Comparison of ENCODE assay signal across 8 cellular contexts in the genomic region with DNA sequence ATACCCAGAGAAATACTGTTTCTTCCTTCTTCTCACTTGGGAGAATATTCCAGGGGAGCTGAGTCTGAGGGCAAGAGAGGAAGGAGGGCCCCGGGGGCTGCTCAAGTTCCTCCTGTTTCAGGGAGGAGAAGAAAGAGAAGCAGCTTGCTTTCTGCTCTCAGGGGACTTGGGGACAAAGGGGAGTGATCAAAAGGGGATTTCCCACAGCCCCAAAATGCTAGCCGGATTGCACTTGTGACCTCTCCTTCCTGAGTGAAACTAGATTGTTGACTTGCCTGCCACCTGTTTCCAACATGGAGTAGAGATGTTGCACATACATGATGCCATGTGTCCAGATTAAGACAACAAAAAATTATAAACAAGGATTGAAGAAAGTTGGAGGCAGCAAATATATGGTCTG. TPM values are rescaled to one million over a fixed set of nuclear protein-coding genes. Genes with fewer than 3 reads are reported as not detected.
DNase-seq lines count a peak whose midpoint lies in the region; ATAC-seq and TF ChIP-seq lines count a peak whose summit lies in the region.

No MANE protein-coding gene starts in this region.

- peaks cover 43% of the 10 kb centered on the region for H3K4me1 Mint-ChIP-seq in activated naive CD4-positive, alpha-beta T cell treated with anti-CD3 and anti-CD28 coated beads for 36 hours (ENCODE audit: low read depth)
- H3K4me1 Mint-ChIP-seq in stimulated activated naive B cell treated with anti-CD40 and anti-IgM and Interleukin-4, amounts not matched to agents 10 μg/mL and 1 μg/mL and 100 μg/mL, for 72 hours, result peaks cover 69 to 74% of the 10 kb centered on the region in 2 donors

- no peak for TF ChIP-seq CTCF in GM13977 (IDR thresholded peaks at IDR 0.05; ENCODE audit: extremely low read depth, insufficient read depth, missing control alignments)
- TF ChIP-seq CTCF in RWPE1 (conservative IDR thresholded peaks at IDR 0.05; ENCODE audit: low read depth), result no peak

- peak; percentile 69 for DNase-seq in GM13977 (ENCODE audit: low spot score)
- DNase-seq in activated naive CD4-positive, alpha-beta T cell treated with anti-CD3 and anti-CD28 coated beads for 36 hours, result peak; percentile 77
- peak; percentile 86 for DNase-seq in stimulated activated naive B cell treated with anti-CD40 and anti-IgM and Interleukin-4, amounts not matched to agents 10 μg/mL and 1 μg/mL and 100 μg/mL, for 72 hours
- DNase-seq in NCI-H1930 (lab: John Stamatoyannopoulos, UW), result no peak
- no peak for DNase-seq in dedifferentiated amniotic fluid mesenchymal stem cell (ENCODE audit: extremely low spot score)
- DNase-seq in RWPE1 (ENCODE audit: low spot score), result no peak

- no peaks in the 10 kb centered on the region for H3K9me3 Mint-ChIP-seq in activated naive CD4-positive, alpha-beta T cell treated with anti-CD3 and anti-CD28 coated beads for 36 hours
- H3K9me3 Mint-ChIP-seq in stimulated activated naive B cell treated with anti-CD40 and anti-IgM and Interleukin-4, amounts not matched to agents 10 μg/mL and 1 μg/mL and 100 μg/mL, for 72 hours, result peaks cover 0 to 2% of the 10 kb centered on the region in 2 donors

- H3K27me3 Mint-ChIP-seq in activated naive CD4-positive, alpha-beta T cell treated with anti-CD3 and anti-CD28 coated beads for 36 hours (ENCODE audit: low read depth), result no peaks in the 10 kb centered on the region
- no peaks in the 10 kb centered on the region for H3K27me3 Mint-ChIP-seq in stimulated activated naive B cell treated with anti-CD40 and anti-IgM and Interleukin-4, amounts not matched to agents 10 μg/mL and 1 μg/mL and 100 μg/mL, for 72 hours

- H3K27ac Mint-ChIP-seq in activated naive CD4-positive, alpha-beta T cell treated with anti-CD3 and anti-CD28 coated beads for 36 hours, result peak overlapping the region; percentile 65
- peak overlapping the region; percentile 97 for H3K27ac Mint-ChIP-seq in stimulated activated naive B cell treated with anti-CD40 and anti-IgM and Interleukin-4, amounts not matched to agents 10 μg/mL and 1 μg/mL and 100 μg/mL, for 72 hours

- H3K4me3 Mint-ChIP-seq in activated naive CD4-positive, alpha-beta T cell treated with anti-CD3 and anti-CD28 coated beads for 36 hours, result no peak overlapping the region
- H3K4me3 Mint-ChIP-seq in stimulated activated naive B cell treated with anti-CD40 and anti-IgM and Interleukin-4, amounts not matched to agents 10 μg/mL and 1 μg/mL and 100 μg/mL, for 72 hours, result peak overlapping the region; percentile 73

- POLR2A ChIA-PET in RWPE1 (lab: Yijun Ruan, JAX; ENCODE audit: low non-redundant PET), result no interaction called here

- in situ Hi-C loops in GM13977 (cut with MboI; ENCODE audit: low pct_unique_long_range_greater_than_20kb, low sequenced_read_pairs, unreplicated experiment), result no loop called here

- CTCF ChIA-PET in activated naive CD4-positive, alpha-beta T cell treated with anti-CD3 and anti-CD28 coated beads for 36 hours (lab: Charles Lee), result interaction anchor here (0.6 to 2.9 kb wide), 4 partner anchors 9 to 39 kb away, joined by 3 to 11 read pairs (median 6); no protein-coding TSS in a partner anchor
- CTCF ChIA-PET in RWPE1 (lab: Yijun Ruan, JAX), result interaction anchor here (0.6 kb wide), 1 partner anchor 724 kb away, joined by 3 read pairs; no protein-coding TSS in a partner anchor

- no peaks in the 10 kb centered on the region for H3K36me3 Mint-ChIP-seq in activated naive CD4-positive, alpha-beta T cell treated with anti-CD3 and anti-CD28 coated beads for 36 hours (ENCODE audit: low read depth)
- H3K36me3 Mint-ChIP-seq in stimulated activated naive B cell treated with anti-CD40 and anti-IgM and Interleukin-4, amounts not matched to agents 10 μg/mL and 1 μg/mL and 100 μg/mL, for 72 hours, result peaks cover 0 to 4% of the 10 kb centered on the region in 2 donors

- intact Hi-C loops in activated naive CD4-positive, alpha-beta T cell treated with anti-CD3 and anti-CD28 coated beads for 36 hours (cut with micrococcal nuclease), result loop anchor here (1.0 to 5.0 kb wide), 4 partner anchors 9 to 41 kb away; no protein-coding TSS in a partner anchor

- H3K27ac ChIP-seq in RWPE1, result no peak overlapping the region

- ATAC-seq in GM21367 (IDR thresholded peaks at IDR 0.05; ENCODE audit: unreplicated experiment) (peak; percentile 72), HG03521 (IDR thresholded peaks at IDR 0.05; ENCODE audit: unreplicated experiment) (peak; percentile 74)
- ATAC-seq in stimulated activated naive B cell treated with anti-CD40 and anti-IgM and Interleukin-4, amounts not matched to agents 10 μg/mL and 1 μg/mL and 100 μg/mL, for 72 hours (replicated peaks), result peak; percentile 79

RNA-seq across cellular contexts. Expression of gene PDCD4, which starts 28.7 kb away (rescaled TPM):
- total RNA-seq in activated naive CD4-positive, alpha-beta T cell treated with anti-CD3 and anti-CD28 coated beads for 36 hours, result 100 to 1,000 TPM; 143 to 146 TPM

Comparison
In these comparisons a context has a peak if more than half of its experiments do, and no peak if none do; other contexts are left out.
1. DNase-seq: peak in GM13977 (single experiment), activated naive CD4-positive, alpha-beta T cell treated with anti-CD3 and anti-CD28 coated beads for 36 hours (single experiment) and stimulated activated naive B cell treated with anti-CD40 and anti-IgM and Interleukin-4, amounts not matched to agents 10 μg/mL and 1 μg/mL and 100 μg/mL, for 72 hours (single experiment); none in NCI-H1930 (0 of 2), dedifferentiated amniotic fluid mesenchymal stem cell (single experiment) and RWPE1 (single experiment).
2. Peak in every context shown above with its lines, with median percentiles within 50 percentile points of each other: ATAC-seq.